ENCODE assay signal across 2 cellular contexts in the genomic region with DNA sequence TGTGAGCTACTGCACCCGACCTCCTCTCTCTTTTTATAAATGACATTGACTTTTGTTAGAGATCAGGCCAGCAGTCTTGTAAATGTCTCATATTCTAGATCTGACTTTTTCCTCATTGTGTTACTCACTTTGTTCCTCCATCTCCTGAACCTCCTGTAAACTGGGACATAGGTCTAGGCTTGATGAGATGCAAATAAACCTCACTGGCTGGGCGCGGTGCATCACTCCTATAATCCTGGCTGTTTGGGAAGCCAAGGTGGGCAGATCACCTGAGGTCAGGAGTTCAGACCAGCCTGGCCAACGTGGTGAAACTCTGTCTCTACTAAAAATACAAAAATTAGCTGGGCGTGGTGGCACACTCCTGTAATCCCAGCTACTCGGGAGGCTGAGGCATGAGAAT. TPM values are rescaled to one million over a fixed set of nuclear protein-coding genes. Genes with fewer than 3 reads are reported as not detected.
"Had no signal": no experiment of that assay in that cellular context is flagged by ENCODE, and none has a peak within 500 bp of the region (broad histone marks: within the 10 kb centered on the region; RNA-seq: fewer than 3 reads in every experiment).

No MANE protein-coding gene starts in this region.

RNA-seq across cellular contexts. Expression of gene SFN, which starts 15.1 kb away (rescaled TPM):
- total RNA-seq: fibroblast of lung, myocyte had no signal
